9 cellular contexts compared by ENCODE assay signal in the genomic region with DNA sequence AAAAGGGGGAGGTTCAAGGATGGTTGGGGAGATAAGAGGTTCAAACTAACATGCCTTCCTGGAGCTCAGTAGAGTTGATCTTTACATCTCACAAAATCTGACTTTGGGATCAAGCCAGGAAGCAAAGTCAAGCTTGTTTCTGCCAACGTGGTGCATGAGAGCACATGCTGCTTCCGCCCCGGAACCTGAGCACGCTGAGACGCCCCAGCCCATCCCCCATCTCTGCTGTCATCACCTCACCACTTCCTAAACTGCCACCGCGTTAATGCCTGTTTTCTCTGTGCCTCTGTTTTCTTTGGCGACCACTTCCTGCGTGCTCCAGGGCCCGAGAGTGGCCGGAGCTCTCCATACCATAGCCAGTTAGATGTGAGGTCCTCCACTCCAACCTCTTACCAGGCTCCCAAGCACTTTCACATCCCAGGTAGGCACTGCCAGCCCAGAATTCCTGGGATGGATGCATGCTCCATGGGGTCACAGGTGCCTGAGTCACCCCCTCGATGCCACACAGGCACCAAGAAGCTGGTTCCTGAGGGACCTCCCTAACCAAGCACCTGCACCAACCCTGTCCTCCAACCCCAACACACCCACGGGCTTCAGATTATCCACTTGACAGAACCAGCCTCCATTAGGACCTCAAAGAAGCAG. TPM values are rescaled to one million over a fixed set of nuclear protein-coding genes. Genes with fewer than 3 reads are reported as not detected.
DNase-seq lines count a peak whose midpoint lies in the region; ATAC-seq and TF ChIP-seq lines count a peak whose summit lies in the region.
"Had no signal": no experiment of that assay in that cellular context is flagged by ENCODE, and none has a peak within 500 bp of the region (broad histone marks: within the 10 kb centered on the region; RNA-seq: fewer than 3 reads in every experiment).

No MANE protein-coding gene starts in this region.

- peaks cover 7% of the 10 kb centered on the region for H3K4me1 Mint-ChIP-seq in MCF 10A (ENCODE audit: insufficient read depth, unreplicated experiment)
- H3K4me1 Mint-ChIP-seq: brain had no signal

- no peak overlapping the region; a peak in 1 of 22 replicates for H3K9ac ChIP-seq in BLaER1 treated with 17β-estradiol and CSF1 and Interleukin-3, amounts not matched to agents 10 nM and 100 nM

- peaks cover 10 to 30% (median 14%) of the 10 kb centered on the region in 10 experiments; a peak in 19 of 20 replicates for H3K4me1 ChIP-seq in BLaER1 treated with 17β-estradiol and CSF1 and Interleukin-3, amounts not matched to agents 10 nM and 100 nM
- peaks cover 12 to 17% of the 10 kb centered on the region in 2 experiments for H3K4me1 ChIP-seq in neutrophil (ENCODE audit: control insufficient read depth in 1 of 2, insufficient read depth in 1 of 2, low read depth in 1 of 2, low read length in 1 of 2)

- peak overlapping the region in 8 of 11 experiments; percentile 36 to 64 (median 60); a peak in 17 of 22 replicates for H3K27ac ChIP-seq in BLaER1 treated with 17β-estradiol and CSF1 and Interleukin-3, amounts not matched to agents 10 nM and 100 nM
- peak overlapping the region; percentile 57 for H3K27ac ChIP-seq in KOPT-K1 (ENCODE audit: low read depth, low read length, poor library complexity, severe bottlenecking)
- peak overlapping the region; percentile 57 for H3K27ac ChIP-seq in neutrophil

- H3K27me3 Mint-ChIP-seq in MCF 10A (ENCODE audit: insufficient read depth, unreplicated experiment) = no peaks in the 10 kb centered on the region

- POLR2A ChIA-PET in MCF 10A (lab: Yijun Ruan, JAX) = interaction anchor here (1.2 kb wide), 1 partner anchor 98 kb away, joined by 3 read pairs; no protein-coding TSS in a partner anchor

- BruUV-seq in MCF 10A (replicated peaks; lab: Mats Ljungman, UMichigan) = no TSS peak

- no peak overlapping the region for H3K4me3 ChIP-seq in BLaER1 treated with 17β-estradiol and CSF1 and Interleukin-3, amounts not matched to agents 10 nM and 100 nM
- H3K4me3 ChIP-seq in neutrophil (ENCODE audit: low read depth in 1 of 2, low read length in 1 of 2) = peak overlapping the region; percentile 3 to 23

- H3K36me3 ChIP-seq in BLaER1 treated with 17β-estradiol and CSF1 and Interleukin-3, amounts not matched to agents 10 nM and 100 nM = no peaks in the 10 kb centered on the region
- H3K36me3 ChIP-seq in KOPT-K1 (ENCODE audit: insufficient read depth, low read length) = no peaks in the 10 kb centered on the region
- no peaks in the 10 kb centered on the region for H3K36me3 ChIP-seq in neutrophil

- no peaks in the 10 kb centered on the region for H4K20me1 ChIP-seq in BLaER1 treated with 17β-estradiol and CSF1 and Interleukin-3, amounts not matched to agents 10 nM and 100 nM

- no peak overlapping the region for H3K4me3 Mint-ChIP-seq in MCF 10A (ENCODE audit: unreplicated experiment)
- H3K4me3 Mint-ChIP-seq: brain had no signal

- CTCF ChIA-PET in MCF 10A (lab: Yijun Ruan, JAX) = interaction anchor here (0.7 to 1.8 kb wide), 6 partner anchors 11 to 510 kb away, joined by 3 to 9 read pairs (median 4); no protein-coding TSS in a partner anchor

- H3K36me3 Mint-ChIP-seq in MCF 10A (ENCODE audit: insufficient read depth, unreplicated experiment) = peaks cover 74% of the 10 kb centered on the region

- H3K27me3 ChIP-seq in BLaER1 treated with 17β-estradiol and CSF1 and Interleukin-3, amounts not matched to agents 10 nM and 100 nM = no peaks in the 10 kb centered on the region
- H3K27me3 ChIP-seq in neutrophil = no peaks in the 10 kb centered on the region

- peak overlapping the region; percentile 40 to 70 (median 60) for H3K4me2 ChIP-seq in BLaER1 treated with 17β-estradiol and CSF1 and Interleukin-3, amounts not matched to agents 10 nM and 100 nM

- ATAC-seq in HG03378 (IDR thresholded peaks at IDR 0.05; ENCODE audit: unreplicated experiment) (no peak), HG02852 (IDR thresholded peaks at IDR 0.05; ENCODE audit: unreplicated experiment) (no peak)

- intact Hi-C loops in MCF 10A (cut with micrococcal nuclease) = no loop called here

- no peak overlapping the region for H3K27ac Mint-ChIP-seq in MCF 10A (ENCODE audit: low read depth, unreplicated experiment)
- H3K27ac Mint-ChIP-seq: brain had no signal

- TF ChIP-seq CTCF in neutrophil (IDR thresholded peaks at IDR 0.05) = no peak
- no peak for TF ChIP-seq CTCF in MCF 10A (IDR thresholded peaks at IDR 0.05; ENCODE audit: unreplicated experiment)

- H3K9me3 ChIP-seq in BLaER1 treated with 17β-estradiol and CSF1 and Interleukin-3, amounts not matched to agents 10 nM and 100 nM (replicated peaks in 1 of 11) = no peaks in the 10 kb centered on the region
- H3K9me3 ChIP-seq in KOPT-K1 (ENCODE audit: insufficient read depth, low read length, poor library complexity, severe bottlenecking) = no peaks in the 10 kb centered on the region
- no peaks in the 10 kb centered on the region for H3K9me3 ChIP-seq in neutrophil

- no peaks in the 10 kb centered on the region for H3K9me3 Mint-ChIP-seq in MCF 10A (ENCODE audit: unreplicated experiment)

- peak; percentile 77 for DNase-seq in activated T-helper 1 cell treated with Interleukin-2 at 50 U/mL for 16 hours (ENCODE audit: low read depth)
- DNase-seq in MCF 10A (ENCODE audit: unreplicated experiment) = no peak
- DNase-seq in LoVo (ENCODE audit: low spot score) = no peak

RNA-seq across cellular contexts. Expression of a gene that starts 31.2 kb away (rescaled TPM):
- 4.8 TPM in 2 replicates for total RNA-seq in MCF 10A (2022)

Comparison
In these comparisons a context has a peak if more than half of its experiments do, and no peak if none do; other contexts are left out.
1. H3K4me3 ChIP-seq: peak in neutrophil (2 of 2); none in BLaER1 treated with 17β-estradiol and CSF1 and Interleukin-3, amounts not matched to agents 10 nM and 100 nM (0 of 10).
2. Peak in every context shown above with its lines, with median percentiles within 50 percentile points of each other: H3K27ac ChIP-seq.